Comparison of ENCODE assay signal across 3 cellular contexts in the genomic region with DNA sequence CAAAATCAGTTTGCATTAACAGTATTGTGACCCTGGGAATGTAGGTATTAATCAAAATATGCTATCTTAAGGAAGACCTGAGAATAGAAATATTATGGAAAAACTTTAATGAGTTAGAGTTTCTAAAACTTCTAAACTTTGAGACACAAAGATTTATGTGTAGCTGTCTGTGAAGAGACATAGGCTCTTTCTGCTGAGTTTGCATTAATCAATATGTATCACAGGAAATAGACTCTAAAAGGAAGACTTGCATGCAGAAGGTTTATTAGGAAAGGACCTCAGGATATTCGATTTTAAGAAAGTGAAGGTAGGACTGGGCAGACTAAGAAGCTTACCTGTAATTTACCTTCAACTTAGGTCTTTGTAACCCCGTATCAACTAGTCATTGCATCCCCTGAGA.
TF ChIP-seq lines count a peak whose summit lies in the region.

No MANE protein-coding gene starts in this region.

TF ChIP-seq in HepG2, 621 proteins besides CTCF, POLR2A, EP300 and RAD21:
- TF ChIP-seq MAFF (IDR thresholded peaks at IDR 0.05; ENCODE audit: low read depth, low read length) (peak; percentile 97), NFE2 (CRISPR knock-in tag; IDR thresholded peaks at IDR 0.05) (no peak), KDM2A (CRISPR knock-in tag; IDR thresholded peaks at IDR 0.05; ENCODE audit: borderline replicate concordance, low read depth) (no peak), ZNF367 (CRISPR knock-in tag; IDR thresholded peaks at IDR 0.05; ENCODE audit: borderline replicate concordance) (no peak), ONECUT2 (CRISPR knock-in tag; IDR thresholded peaks at IDR 0.05) (no peak), DNMT3B (CRISPR knock-in tag; conservative IDR thresholded peaks at IDR 0.05) (no peak), MAFK (conservative IDR thresholded peaks at IDR 0.05 in 1 of 2, IDR thresholded peaks at IDR 0.05 in 1 of 2; ENCODE audit: low read length in 2 of 2) (peak; percentile 93 to 98)
- TF ChIP-seq, protein P1, sequence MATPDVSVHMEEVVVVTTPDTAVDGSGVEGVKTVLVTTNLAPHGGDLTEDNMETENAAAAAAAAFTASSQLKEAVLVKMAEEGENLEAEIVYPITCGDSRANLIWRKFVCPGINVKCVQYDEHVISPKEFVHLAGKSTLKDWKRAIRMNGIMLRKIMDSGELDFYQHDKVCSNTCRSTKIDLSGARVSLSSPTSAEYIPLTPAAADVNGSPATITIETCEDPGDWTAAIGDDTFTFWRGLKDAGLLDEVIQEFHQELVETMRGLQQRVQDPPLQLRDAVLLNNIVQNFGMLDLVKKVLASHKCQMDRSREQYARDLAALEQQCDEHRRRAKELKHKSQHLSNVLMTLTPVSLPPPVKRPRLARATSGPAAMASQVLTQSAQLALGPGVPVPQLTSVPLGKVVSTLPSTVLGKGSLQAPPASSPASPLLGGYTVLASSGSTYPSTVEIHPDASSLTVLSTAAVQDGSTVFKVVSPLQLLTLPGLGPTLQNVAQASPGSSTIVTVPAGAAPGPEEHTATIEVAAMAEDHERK (CRISPR knock-in tag; IDR thresholded peaks at IDR 0.05; ENCODE audit: low read depth) = no peak

TF ChIP-seq in IMR-90, 13 proteins besides CTCF, POLR2A, EP300 and RAD21:
- peak; percentile 97 for TF ChIP-seq MAFK (IDR thresholded peaks at IDR 0.05; ENCODE audit: low read depth, low read length)
- TF ChIP-seq, protein P2, sequence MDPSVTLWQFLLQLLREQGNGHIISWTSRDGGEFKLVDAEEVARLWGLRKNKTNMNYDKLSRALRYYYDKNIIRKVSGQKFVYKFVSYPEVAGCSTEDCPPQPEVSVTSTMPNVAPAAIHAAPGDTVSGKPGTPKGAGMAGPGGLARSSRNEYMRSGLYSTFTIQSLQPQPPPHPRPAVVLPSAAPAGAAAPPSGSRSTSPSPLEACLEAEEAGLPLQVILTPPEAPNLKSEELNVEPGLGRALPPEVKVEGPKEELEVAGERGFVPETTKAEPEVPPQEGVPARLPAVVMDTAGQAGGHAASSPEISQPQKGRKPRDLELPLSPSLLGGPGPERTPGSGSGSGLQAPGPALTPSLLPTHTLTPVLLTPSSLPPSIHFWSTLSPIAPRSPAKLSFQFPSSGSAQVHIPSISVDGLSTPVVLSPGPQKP (IDR thresholded peaks at IDR 0.05; ENCODE audit: borderline replicate concordance, low read depth, low read length) = no peak

TF ChIP-seq in H1, 55 proteins besides CTCF, POLR2A, EP300 and RAD21:
- no peak for TF ChIP-seq CTBP2 (IDR thresholded peaks at IDR 0.05; ENCODE audit: borderline replicate concordance, insufficient read depth, insufficient read length, low read length)
- TF ChIP-seq CBX5 (IDR thresholded peaks at IDR 0.05; ENCODE audit: low read depth, low read length) = no peak
- TF ChIP-seq MAFK (IDR thresholded peaks at IDR 0.05; ENCODE audit: low read depth, low read length) = peak; percentile 71; the same call in 1 of the 2 replicates
- TF ChIP-seq SP1 (IDR thresholded peaks at IDR 0.05; ENCODE audit: low read depth, low read length) = no peak
- no peak for TF ChIP-seq PHF8 (conservative IDR thresholded peaks at IDR 0.05; ENCODE audit: low read depth, low read length)
- no peak for TF ChIP-seq ASH2L (IDR thresholded peaks at IDR 0.05; ENCODE audit: low read length)
